In the genomic region with DNA sequence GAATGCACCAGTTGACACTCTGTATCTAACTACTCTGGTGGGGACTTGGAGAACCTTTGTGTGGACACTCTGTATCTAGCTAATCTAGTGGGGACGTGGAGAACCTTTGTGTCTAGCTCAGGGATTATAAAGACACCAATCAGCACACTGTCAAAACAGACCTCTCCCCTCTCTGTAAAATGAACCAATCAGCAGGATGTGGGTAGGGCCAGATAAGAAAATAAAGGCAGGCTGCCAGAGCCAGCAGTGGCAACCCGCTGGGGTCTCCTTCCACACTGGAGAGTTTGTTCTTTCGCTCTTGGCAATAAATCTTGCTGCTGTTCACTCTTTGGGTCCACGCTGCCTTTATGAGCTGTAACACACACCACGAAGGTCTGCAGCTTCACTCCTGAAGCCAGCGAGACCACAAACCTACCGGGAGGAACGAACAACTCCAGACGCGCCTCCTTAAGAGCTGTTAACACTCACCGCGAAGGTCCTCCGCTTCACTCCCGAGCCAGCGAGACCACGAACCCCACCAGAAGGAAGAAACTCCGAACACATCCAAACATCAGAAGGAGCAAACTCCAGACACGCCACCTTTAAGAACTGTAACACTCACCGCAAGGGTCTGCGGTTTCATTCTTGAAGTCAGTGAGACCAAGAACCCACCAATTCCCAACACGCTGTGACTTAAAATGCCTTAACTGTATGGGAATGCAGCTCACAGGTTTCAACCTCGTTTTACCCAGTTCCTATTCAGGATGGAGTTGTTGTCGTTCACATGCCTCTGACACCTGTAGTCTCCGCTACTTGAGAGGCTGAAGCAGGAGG, we compare ENCODE assay signal across 8 cellular contexts. TPM values are rescaled to one million over a fixed set of nuclear protein-coding genes. Genes with fewer than 3 reads are reported as not detected.
DNase-seq lines count a peak whose midpoint lies in the region; ATAC-seq and TF ChIP-seq lines count a peak whose summit lies in the region.
"Not testable (repeated sequence)": the region's sequence is repeated elsewhere in the genome, so short reads cannot be mapped to it uniquely, and the experiment has no call there.

No MANE protein-coding gene starts in this region.

- not testable (repeated sequence) for H3K9me3 ChIP-seq in SJCRH30 (replicated peaks); effector memory CD4-positive, alpha-beta T cell (ENCODE audit: control insufficient read depth, low read length); spleen; tibial artery

- H3K9me3 Mint-ChIP-seq in activated CD8-positive, alpha-beta T cell treated with anti-CD3 and anti-CD28 coated beads for 36 hours; activated naive CD4-positive, alpha-beta T cell treated with anti-CD3 and anti-CD28 coated beads for 36 hours; naive B cell: not testable (repeated sequence)

- H3K4me1 Mint-ChIP-seq in activated CD8-positive, alpha-beta T cell treated with anti-CD3 and anti-CD28 coated beads for 36 hours (ENCODE audit: low read depth): peaks cover 10% of the 10 kb centered on the region
- H3K4me1 Mint-ChIP-seq in activated naive CD4-positive, alpha-beta T cell treated with anti-CD3 and anti-CD28 coated beads for 36 hours (ENCODE audit: low read depth): not testable (repeated sequence)
- peaks cover 7 to 18% (median 16%) of the 10 kb centered on the region in 3 donors for H3K4me1 Mint-ChIP-seq in naive B cell

- CTCF ChIA-PET in activated CD8-positive, alpha-beta T cell treated with anti-CD3 and anti-CD28 coated beads for 36 hours (lab: Charles Lee): interaction anchor here (0.8 to 2.4 kb wide), 5 partner anchors 10 to 222 kb away, joined by 3 to 11 read pairs (median 5); no protein-coding TSS in a partner anchor
- CTCF ChIA-PET in activated naive CD4-positive, alpha-beta T cell treated with anti-CD3 and anti-CD28 coated beads for 36 hours (lab: Charles Lee): interaction anchor here (0.8 to 2.4 kb wide), 7 partner anchors 26 to 269 kb away, joined by 3 to 15 read pairs (median 4); no protein-coding TSS in a partner anchor

- H3K27me3 Mint-ChIP-seq in activated CD8-positive, alpha-beta T cell treated with anti-CD3 and anti-CD28 coated beads for 36 hours; activated naive CD4-positive, alpha-beta T cell treated with anti-CD3 and anti-CD28 coated beads for 36 hours (ENCODE audit: low read depth); naive B cell: not testable (repeated sequence)

- not testable (repeated sequence) for H3K27ac ChIP-seq in SJCRH30
- H3K27ac ChIP-seq in effector memory CD4-positive, alpha-beta T cell (ENCODE audit: insufficient read depth, low read length, poor library complexity, severe bottlenecking): peak overlapping the region; percentile 14
- H3K27ac ChIP-seq in spleen (peak overlapping the region in 3 of 8 donors; percentile 49 to 72 (median 51)), tibial artery (peak overlapping the region in 1 of 2 donors; percentile 36)

- not testable (repeated sequence) for H3K36me3 ChIP-seq in SJCRH30; effector memory CD4-positive, alpha-beta T cell (ENCODE audit: control insufficient read depth, insufficient read depth, low read length); spleen; tibial artery

- not testable (repeated sequence) for H3K36me3 Mint-ChIP-seq in activated CD8-positive, alpha-beta T cell treated with anti-CD3 and anti-CD28 coated beads for 36 hours (ENCODE audit: low read depth); activated naive CD4-positive, alpha-beta T cell treated with anti-CD3 and anti-CD28 coated beads for 36 hours (ENCODE audit: low read depth); naive B cell

- ATAC-seq in activated CD8-positive, alpha-beta T cell treated with anti-CD3 and anti-CD28 coated beads for 36 hours; naive B cell (ENCODE audit: low read depth in 2 of 2): not testable (repeated sequence)

- TF ChIP-seq CTCF in activated CD8-positive, alpha-beta T cell treated with anti-CD3 and anti-CD28 coated beads for 36 hours (IDR thresholded peaks at IDR 0.05); spleen (IDR thresholded peaks at IDR 0.05 in 8 of 11, conservative IDR thresholded peaks at IDR 0.05 in 3 of 11); tibial artery (IDR thresholded peaks at IDR 0.05): not testable (repeated sequence)

- not testable (repeated sequence) for H3K27me3 ChIP-seq in SJCRH30; effector memory CD4-positive, alpha-beta T cell (replicated peaks; ENCODE audit: control insufficient read depth, insufficient read depth, low read length, poor library complexity, severe bottlenecking); spleen (replicated peaks in 1 of 7); tibial artery

- not testable (repeated sequence) for H3K4me1 ChIP-seq in SJCRH30; effector memory CD4-positive, alpha-beta T cell (ENCODE audit: control insufficient read depth, insufficient read depth, low read length, poor library complexity, severe bottlenecking); tibial artery
- peaks cover under 1 to 63% (median 17%) of the 10 kb centered on the region in 6 donors for H3K4me1 ChIP-seq in spleen

- DNase-seq in DMS79 treated with DMSO at 0.1 percent for 48 hours (lab: John Stamatoyannopoulos, UW): peak; percentile 20
- DNase-seq in SJCRH30: peak; percentile 17 to 62
- peak; percentile 58 for DNase-seq in activated CD8-positive, alpha-beta T cell treated with anti-CD3 and anti-CD28 coated beads for 36 hours
- peak; percentile 54 for DNase-seq in activated naive CD4-positive, alpha-beta T cell treated with anti-CD3 and anti-CD28 coated beads for 36 hours
- peak in 2 of 3 donors; percentile 4 to 38 for DNase-seq in effector memory CD4-positive, alpha-beta T cell
- DNase-seq in naive B cell: peak; percentile 33
- peak; percentile 63 for DNase-seq in spleen
- not testable (repeated sequence) for DNase-seq in tibial artery

- peak overlapping the region; percentile 42 for H3K4me3 ChIP-seq in SJCRH30
- peak overlapping the region; percentile 53 for H3K4me3 ChIP-seq in effector memory CD4-positive, alpha-beta T cell (ENCODE audit: insufficient read depth, low read depth, low read length, poor library complexity, severe bottlenecking)
- peak overlapping the region in 6 of 8 donors; percentile 4 to 62 (median 26) for H3K4me3 ChIP-seq in spleen
- H3K4me3 ChIP-seq in tibial artery: peak overlapping the region; percentile 33 to 45

- 38 to 65% (median 42%) methylated on average over 24 of the region's 24 CpGs for WGBS in spleen, 5 donors

- peak overlapping the region; percentile 75 for H3K4me3 Mint-ChIP-seq in activated CD8-positive, alpha-beta T cell treated with anti-CD3 and anti-CD28 coated beads for 36 hours
- peak overlapping the region; percentile 78 for H3K4me3 Mint-ChIP-seq in activated naive CD4-positive, alpha-beta T cell treated with anti-CD3 and anti-CD28 coated beads for 36 hours
- peak overlapping the region; percentile 67 to 94 (median 88) for H3K4me3 Mint-ChIP-seq in naive B cell

- POLR2A ChIA-PET in activated CD8-positive, alpha-beta T cell treated with anti-CD3 and anti-CD28 coated beads for 36 hours (lab: Charles Lee): interaction anchor here (0.7 to 1.7 kb wide), 3 partner anchors 12 to 64 kb away, joined by 3 to 5 read pairs (median 4); no protein-coding TSS in a partner anchor

- intact Hi-C loops in activated CD8-positive, alpha-beta T cell treated with anti-CD3 and anti-CD28 coated beads for 36 hours (cut with micrococcal nuclease); tibial artery (cut with DNase I; ENCODE audit: low total_unique reads): not testable (repeated sequence)
- intact Hi-C loops in activated naive CD4-positive, alpha-beta T cell treated with anti-CD3 and anti-CD28 coated beads for 36 hours (cut with micrococcal nuclease): loop anchor here (1.0 to 5.0 kb wide), 2 partner anchors 26 to 363 kb away; no protein-coding TSS in a partner anchor
- intact Hi-C loops in spleen (cut with DNase I; ENCODE audit: low total_unique reads): loop anchor here (5.0 kb wide), 1 partner anchor 37 kb away; no protein-coding TSS in a partner anchor

- peak overlapping the region; percentile 6 for H3K27ac Mint-ChIP-seq in activated CD8-positive, alpha-beta T cell treated with anti-CD3 and anti-CD28 coated beads for 36 hours
- H3K27ac Mint-ChIP-seq in activated naive CD4-positive, alpha-beta T cell treated with anti-CD3 and anti-CD28 coated beads for 36 hours: peak overlapping the region; percentile 40
- H3K27ac Mint-ChIP-seq in naive B cell: peak overlapping the region; percentile 12 to 87 (median 71)

- not testable (repeated sequence) for TF ChIP-seq POLR2A in spleen (IDR thresholded peaks at IDR 0.05)

RNA-seq across cellular contexts. Expression of gene RPN1, which starts 3.6 kb away (rescaled TPM):
- total RNA-seq in SJCRH30 (2014; rRNA removed; shearing (Covaris generic)): 268 and 271 TPM in 2 replicates
- 100 to 1,000 TPM; 133 TPM for total RNA-seq in activated CD8-positive, alpha-beta T cell treated with anti-CD3 and anti-CD28 coated beads for 36 hours
- 100 to 1,000 TPM; 124 to 129 TPM for total RNA-seq in activated naive CD4-positive, alpha-beta T cell treated with anti-CD3 and anti-CD28 coated beads for 36 hours
- polyA plus RNA-seq in naive B cell (ENCODE audit: low read depth in 6 of 6) (100 to 1,000 TPM; 176 to 255 (median 193) TPM), spleen (10 to 100 TPM; 44.9 to 78.1 (median 75.4) TPM)
- 100 to 1,000 TPM; 128 to 263 (median 190) TPM for total RNA-seq in spleen

Comparison
In these comparisons a context has a peak if more than half of its experiments do, and no peak if none do; other contexts are left out.
1. H3K27ac Mint-ChIP-seq: peak in every context shown above with its lines; median percentile 71 in naive B cell; 40 in activated naive CD4-positive, alpha-beta T cell treated with anti-CD3 and anti-CD28 coated beads for 36 hours; 6 in activated CD8-positive, alpha-beta T cell treated with anti-CD3 and anti-CD28 coated beads for 36 hours.